ENCODE assay signal across 1 cellular context in the genomic region with DNA sequence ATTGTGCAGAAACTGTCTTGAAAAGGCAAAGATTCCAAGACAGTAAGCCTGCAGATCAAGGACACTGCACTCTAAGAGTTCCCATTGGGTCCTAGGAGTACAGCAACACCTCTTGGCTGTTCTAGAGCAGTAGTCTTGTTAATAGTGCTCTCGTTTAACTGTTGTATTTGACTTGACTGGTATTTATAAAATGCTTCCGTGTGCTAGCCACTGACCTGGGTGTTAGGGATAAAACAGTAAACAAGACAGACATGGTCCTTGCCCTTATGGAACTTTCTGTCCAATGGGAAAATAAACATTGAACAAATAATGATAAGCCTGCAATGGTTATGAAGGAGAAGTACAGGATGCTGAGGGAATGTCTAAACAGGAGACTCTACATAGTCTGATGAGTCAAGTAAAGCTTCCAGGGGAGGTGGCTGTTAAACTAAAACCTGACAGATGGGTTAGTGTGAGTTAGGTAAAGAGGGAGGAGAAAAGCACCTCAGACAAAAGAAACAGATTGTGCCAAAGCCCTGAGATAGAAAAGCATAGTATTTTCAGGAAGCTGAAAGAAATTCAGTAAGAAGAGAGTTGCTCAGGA.
TF ChIP-seq lines count a peak whose summit lies in the region.

No MANE protein-coding gene starts in this region.

TF ChIP-seq in IMR-90, 13 proteins besides CTCF, POLR2A, EP300 and RAD21:
- no peak for TF ChIP-seq CEBPB (IDR thresholded peaks at IDR 0.05; ENCODE audit: low read depth, low read length)
- TF ChIP-seq MAFK (IDR thresholded peaks at IDR 0.05; ENCODE audit: low read depth, low read length), result no peak
- TF ChIP-seq MAZ (IDR thresholded peaks at IDR 0.05; ENCODE audit: borderline replicate concordance, low read depth, low read length), result no peak
- no peak for TF ChIP-seq NFE2L2 (IDR thresholded peaks at IDR 0.05; ENCODE audit: low read depth, low read length)
- TF ChIP-seq BHLHE40 (IDR thresholded peaks at IDR 0.05; ENCODE audit: low read depth, low read length), result no peak
- no peak for TF ChIP-seq MXI1 (IDR thresholded peaks at IDR 0.05; ENCODE audit: borderline replicate concordance, low read depth, low read length)
- TF ChIP-seq, protein P1, sequence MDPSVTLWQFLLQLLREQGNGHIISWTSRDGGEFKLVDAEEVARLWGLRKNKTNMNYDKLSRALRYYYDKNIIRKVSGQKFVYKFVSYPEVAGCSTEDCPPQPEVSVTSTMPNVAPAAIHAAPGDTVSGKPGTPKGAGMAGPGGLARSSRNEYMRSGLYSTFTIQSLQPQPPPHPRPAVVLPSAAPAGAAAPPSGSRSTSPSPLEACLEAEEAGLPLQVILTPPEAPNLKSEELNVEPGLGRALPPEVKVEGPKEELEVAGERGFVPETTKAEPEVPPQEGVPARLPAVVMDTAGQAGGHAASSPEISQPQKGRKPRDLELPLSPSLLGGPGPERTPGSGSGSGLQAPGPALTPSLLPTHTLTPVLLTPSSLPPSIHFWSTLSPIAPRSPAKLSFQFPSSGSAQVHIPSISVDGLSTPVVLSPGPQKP (IDR thresholded peaks at IDR 0.05; ENCODE audit: borderline replicate concordance, low read depth, low read length), result no peak
- no peak for TF ChIP-seq CHD1 (IDR thresholded peaks at IDR 0.05; ENCODE audit: low read depth, low read length)
- no peak for TF ChIP-seq FOS (IDR thresholded peaks at IDR 0.05; ENCODE audit: low read depth, low read length)
- TF ChIP-seq, protein P2, sequence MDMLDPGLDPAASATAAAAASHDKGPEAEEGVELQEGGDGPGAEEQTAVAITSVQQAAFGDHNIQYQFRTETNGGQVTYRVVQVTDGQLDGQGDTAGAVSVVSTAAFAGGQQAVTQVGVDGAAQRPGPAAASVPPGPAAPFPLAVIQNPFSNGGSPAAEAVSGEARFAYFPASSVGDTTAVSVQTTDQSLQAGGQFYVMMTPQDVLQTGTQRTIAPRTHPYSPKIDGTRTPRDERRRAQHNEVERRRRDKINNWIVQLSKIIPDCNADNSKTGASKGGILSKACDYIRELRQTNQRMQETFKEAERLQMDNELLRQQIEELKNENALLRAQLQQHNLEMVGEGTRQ (IDR thresholded peaks at IDR 0.05; ENCODE audit: low read depth, low read length), result no peak
- TF ChIP-seq RFX5 (IDR thresholded peaks at IDR 0.05; ENCODE audit: low read depth, low read length), result no peak
- TF ChIP-seq SMC3 (IDR thresholded peaks at IDR 0.05; ENCODE audit: low read depth, low read length), result no peak
- no peak for TF ChIP-seq RCOR1 (IDR thresholded peaks at IDR 0.05; ENCODE audit: insufficient replicate concordance, low read length)
TF ChIP-seq in IMR-90: peak in this region for 0.
